8 cellular contexts compared by ENCODE assay signal in the genomic region with DNA sequence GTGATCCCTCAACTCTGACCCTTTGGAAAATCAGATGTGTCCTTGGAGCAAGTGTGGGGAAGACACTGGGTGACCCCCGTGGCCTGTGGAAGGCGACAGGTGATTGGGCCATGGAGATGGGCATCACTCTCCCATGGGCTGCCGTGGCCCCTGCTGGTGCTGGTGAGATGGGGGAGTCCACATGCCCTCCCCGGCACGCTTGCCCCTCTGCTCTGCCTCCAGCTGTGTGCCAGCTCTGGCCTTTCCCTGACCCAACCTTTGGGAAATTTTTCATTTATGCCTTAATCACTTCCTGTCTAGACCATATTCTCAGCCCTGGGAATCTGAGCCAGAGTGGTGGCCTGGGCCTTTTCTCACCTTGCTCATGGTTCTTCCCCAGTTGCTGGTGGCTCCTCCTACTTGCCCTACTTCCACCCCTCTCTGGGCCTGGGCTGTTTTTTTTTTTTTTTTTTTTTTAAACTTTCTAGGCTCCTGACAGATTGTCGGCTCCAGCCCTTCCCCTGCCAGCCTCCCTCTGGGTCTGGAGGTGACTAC. TPM values are rescaled to one million over a fixed set of nuclear protein-coding genes. Genes with fewer than 3 reads are reported as not detected.
A peak's percentile ranks its signal among the peaks of the same experiment; 100 is the strongest.
DNase-seq lines count a peak whose midpoint lies in the region; ATAC-seq and TF ChIP-seq lines count a peak whose summit lies in the region.

No MANE protein-coding gene starts in this region.

- H3K9me2 ChIP-seq in Loucy (replicated peaks; ENCODE audit: low read depth, low read length): no peaks in the 10 kb centered on the region

- peak overlapping the region in 1 of 2 experiments; percentile 21 for H2BK12ac ChIP-seq in mesenchymal stem cell (ENCODE audit: low read length in 2 of 2)

- H3K27ac ChIP-seq in mesenchymal stem cell (ENCODE audit: low read length, poor library complexity, severe bottlenecking): peak overlapping the region; percentile 83

- H3K79me2 ChIP-seq in Loucy (ENCODE audit: insufficient read depth, low read length): peaks cover 31% of the 10 kb centered on the region; the same call in 1 of the 2 replicates

- H3K9ac ChIP-seq in Loucy (ENCODE audit: low read depth, low read length, poor library complexity, severe bottlenecking): no peak overlapping the region
- no peak overlapping the region for H3K9ac ChIP-seq in mesenchymal stem cell (ENCODE audit: low read length)

- H3F3A ChIP-seq in Loucy (ENCODE audit: low read depth): no peaks in the 10 kb centered on the region; the same call in 1 of the 2 replicates

- TF ChIP-seq CTCF in Loucy (conservative IDR thresholded peaks at IDR 0.05; ENCODE audit: low read length): no peak

- peak overlapping the region in 1 of 2 donors; percentile 27 for H3K27ac Mint-ChIP-seq in activated naive CD4-positive, alpha-beta T cell treated with anti-CD3 and anti-CD28 coated beads, Interleukin-2, amount 50 U/mL, for 72 hours

- H3K9me3 ChIP-seq in Loucy (ENCODE audit: insufficient read depth, low read depth, low read length) (no peaks in the 10 kb centered on the region), mesenchymal stem cell (ENCODE audit: control insufficient read depth, low read length) (no peaks in the 10 kb centered on the region)

- DNase-seq in ACHN (peak; percentile 55), mesenchymal stem cell (peak; percentile 44), SIG-M5 (lab: John Stamatoyannopoulos, UW) (no peak)
- DNase-seq in activated naive CD4-positive, alpha-beta T cell treated with anti-CD3 and anti-CD28 coated beads, Interleukin-2, amount 50 U/mL, for 72 hours (ENCODE audit: low spot score in 2 of 2): peak; percentile 33 to 77

- H3K36me3 Mint-ChIP-seq in activated naive CD4-positive, alpha-beta T cell treated with anti-CD3 and anti-CD28 coated beads, Interleukin-2, amount 50 U/mL, for 72 hours: peaks cover 14 to 20% of the 10 kb centered on the region in 2 donors

- H3K27me3 ChIP-seq in Loucy (ENCODE audit: insufficient read depth, low read length, poor library complexity, severe bottlenecking) (no peaks in the 10 kb centered on the region), mesenchymal stem cell (ENCODE audit: control insufficient read depth in 1 of 2, insufficient read depth in 1 of 2, low read length in 2 of 2) (peaks cover 0 to 8% of the 10 kb centered on the region in 2 experiments)

- H3K23ac ChIP-seq in mesenchymal stem cell (ENCODE audit: low read length in 2 of 2): no peak overlapping the region

- H4K20me1 ChIP-seq in Loucy (ENCODE audit: insufficient read depth, low read length, poor library complexity, severe bottlenecking): no peaks in the 10 kb centered on the region

- peaks cover 81% of the 10 kb centered on the region for H3K4me1 ChIP-seq in Loucy (ENCODE audit: insufficient read depth, low read length, poor library complexity, severe bottlenecking)
- peaks cover 41% of the 10 kb centered on the region for H3K4me1 ChIP-seq in mesenchymal stem cell (ENCODE audit: control insufficient read depth, insufficient read depth, low read depth, low read length)

- no peak overlapping the region for H2AFZ ChIP-seq in Loucy (ENCODE audit: low read length)
- H2AFZ ChIP-seq in mesenchymal stem cell (ENCODE audit: low read depth, low read length): no peak overlapping the region

- no peak overlapping the region for H3K4ac ChIP-seq in mesenchymal stem cell (ENCODE audit: low read depth in 1 of 2, low read length in 2 of 2)

- no peak overlapping the region for H2BK120ac ChIP-seq in mesenchymal stem cell (ENCODE audit: low read depth, low read length)

- H3K18ac ChIP-seq in mesenchymal stem cell (ENCODE audit: low read depth in 1 of 2, low read length in 2 of 2): peak overlapping the region in 1 of 2 experiments; percentile 52

- H3K36me3 ChIP-seq in Loucy (ENCODE audit: insufficient read depth, low read length): no peaks in the 10 kb centered on the region
- peaks cover 0 to 16% of the 10 kb centered on the region in 2 experiments for H3K36me3 ChIP-seq in mesenchymal stem cell (ENCODE audit: control insufficient read depth in 1 of 2, insufficient read depth in 2 of 2, low read depth in 1 of 2, low read length in 2 of 2)

- H4K8ac ChIP-seq in mesenchymal stem cell (ENCODE audit: low read length): peak overlapping the region; percentile 58

- WGBS in mesenchymal stem cell: 90% methylated on average over 6 of the region's 6 CpGs

- H3K4me3 ChIP-seq in Loucy (ENCODE audit: low read length, poor library complexity, severe bottlenecking): peak overlapping the region; percentile 25
- peak overlapping the region in 1 of 2 experiments; percentile 6 for H3K4me3 ChIP-seq in mesenchymal stem cell (ENCODE audit: insufficient read depth in 1 of 2, low read depth in 1 of 2, low read length in 2 of 2)

- H3K4me2 ChIP-seq in Loucy (ENCODE audit: low read depth, low read length, poor library complexity, severe bottlenecking): peak overlapping the region; percentile 94
- H3K4me2 ChIP-seq in mesenchymal stem cell (ENCODE audit: low read length, poor library complexity, severe bottlenecking): no peak overlapping the region

- H2BK5ac ChIP-seq in mesenchymal stem cell (ENCODE audit: low read depth, low read length, poor library complexity, severe bottlenecking): peak overlapping the region; percentile 69

- peak overlapping the region; percentile 26 for H2BK15ac ChIP-seq in mesenchymal stem cell (ENCODE audit: low read depth, poor library complexity, severe bottlenecking)

- H3K9me3 Mint-ChIP-seq in activated naive CD4-positive, alpha-beta T cell treated with anti-CD3 and anti-CD28 coated beads, Interleukin-2, amount 50 U/mL, for 72 hours: no peaks in the 10 kb centered on the region

- H3K14ac ChIP-seq in mesenchymal stem cell (ENCODE audit: low read length in 2 of 2): no peak overlapping the region

- in situ Hi-C loops in ACHN (cut with HindIII; ENCODE audit: low pct_ligation_motif_present, low pct_unique_long_range_greater_than_20kb, low sequenced_read_pairs): no loop called here

- no peak overlapping the region for H4K91ac ChIP-seq in mesenchymal stem cell (ENCODE audit: low read length)

- ATAC-seq in activated naive CD4-positive, alpha-beta T cell treated with anti-CD3 and anti-CD28 coated beads, Interleukin-2, amount 50 U/mL, for 72 hours: peak; percentile 23 to 56
- ATAC-seq in HG03521 (IDR thresholded peaks at IDR 0.05; ENCODE audit: unreplicated experiment) (no peak), HG02870 (IDR thresholded peaks at IDR 0.05; ENCODE audit: unreplicated experiment) (no peak), GM19467 (IDR thresholded peaks at IDR 0.05; ENCODE audit: unreplicated experiment) (no peak)

- peaks cover 17% of the 10 kb centered on the region for H3K79me1 ChIP-seq in mesenchymal stem cell (replicated peaks; ENCODE audit: low read length, poor library complexity, severe bottlenecking)

- H2AK5ac ChIP-seq in mesenchymal stem cell (ENCODE audit: low read length, severe bottlenecking): peak overlapping the region; percentile 91

RNA-seq across cellular contexts. Expression of gene RGS3, which starts 56.6 kb away (rescaled TPM):
- 10 to 100 TPM; 25.7 to 56.1 TPM for total RNA-seq in activated naive CD4-positive, alpha-beta T cell treated with anti-CD3 and anti-CD28 coated beads, Interleukin-2, amount 50 U/mL, for 72 hours
- polyA plus RNA-seq in mesenchymal stem cell (2013, experiment 1 of 2): 41.4 TPM
- 42.1 TPM for polyA plus RNA-seq in mesenchymal stem cell (2013, experiment 2 of 2)

Comparison
In these comparisons a context has a peak if more than half of its experiments do, and no peak if none do; other contexts are left out.
1. ATAC-seq: peak in activated naive CD4-positive, alpha-beta T cell treated with anti-CD3 and anti-CD28 coated beads, Interleukin-2, amount 50 U/mL, for 72 hours (2 of 2); none in HG03521 (single experiment), HG02870 (single experiment) and GM19467 (single experiment).